19 cellular contexts compared by ENCODE assay signal in genomic region chr4:3519468-3520264, GRCh38. TPM values are rescaled to one million over a fixed set of nuclear protein-coding genes. Genes with fewer than 3 reads are reported as not detected.
"Had no signal": no experiment of that assay in that cellular context is flagged by ENCODE, and none has a peak within 500 bp of the region (broad histone marks: within the 10 kb centered on the region; RNA-seq: fewer than 3 reads in every experiment).

No MANE protein-coding gene starts in this region.

- H3K36me3 Mint-ChIP-seq: activated naive CD8-positive, alpha-beta T cell treated with anti-CD3 and anti-CD28 coated beads for 36 hours had no signal

- H3K4me1 ChIP-seq: heart right ventricle had no signal

- H3K4me3 ChIP-seq: heart right ventricle had no signal

- H3K27me3 ChIP-seq: brain microvascular endothelial cell, heart right ventricle had no signal

- H3K4me3 Mint-ChIP-seq: activated naive CD8-positive, alpha-beta T cell treated with anti-CD3 and anti-CD28 coated beads for 36 hours; activated T-helper 1 cell treated with anti-CD3 and anti-CD28 coated beads, Interleukin-12 subunit alpha, Interleukin-12 subunit beta, Interleukin-2, Interleukin-4 antibody, amounts not matched to agents 30 ng/mL and 10 ng/mL and 1 ng/mL, durations not matched to agents 14 hours and 24 hours and 36 hours; nephron; stimulated activated effector memory CD8-positive, alpha-beta T cell treated with anti-CD3 and anti-CD28 coated beads, Interleukin-12 subunit alpha, Interleukin-12 subunit beta, amount 100 ng/mL, for 72 hours had no signal

- DNase-seq: activated CD4-positive, alpha-beta T cell treated with anti-CD3 and anti-CD28 coated beads, Interleukin-2, amount 50 U/mL, for 4 hours; activated CD4-positive, CD25-positive, alpha-beta regulatory T cell treated with anti-CD3 and anti-CD28 coated beads, Interleukin-2, amount 50 U/mL, for 72 hours; activated gamma-delta T cell treated with Interleukin-2 at 50 U/mL for 16 hours; activated naive CD8-positive, alpha-beta T cell treated with anti-CD3 and anti-CD28 coated beads for 36 hours; activated T-cell treated with anti-CD3 and anti-CD28 coated beads for 4 hours; brain microvascular endothelial cell; cortex of kidney; heart right ventricle; kidney glomerular epithelial cell; mesendoderm; occipital lobe; small intestine; stimulated activated CD4-positive, alpha-beta T cell treated with anti-CD3 and anti-CD28 coated beads, Interleukin-4, amount 100 ng/mL, for 24 hours; T1000 had no signal

- H3K9me3 ChIP-seq: heart right ventricle had no signal

- ATAC-seq: heart right ventricle; stimulated activated effector memory CD8-positive, alpha-beta T cell treated with anti-CD3 and anti-CD28 coated beads, Interleukin-12 subunit alpha, Interleukin-12 subunit beta, amount 100 ng/mL, for 72 hours had no signal

- H3K4me1 Mint-ChIP-seq: activated naive CD8-positive, alpha-beta T cell treated with anti-CD3 and anti-CD28 coated beads for 36 hours; stimulated activated effector memory CD8-positive, alpha-beta T cell treated with anti-CD3 and anti-CD28 coated beads, Interleukin-12 subunit alpha, Interleukin-12 subunit beta, amount 100 ng/mL, for 72 hours had no signal

- H3K27ac Mint-ChIP-seq: activated naive CD8-positive, alpha-beta T cell treated with anti-CD3 and anti-CD28 coated beads for 36 hours; activated T-helper 1 cell treated with anti-CD3 and anti-CD28 coated beads, Interleukin-12 subunit alpha, Interleukin-12 subunit beta, Interleukin-2, Interleukin-4 antibody, amounts not matched to agents 30 ng/mL and 10 ng/mL and 1 ng/mL, durations not matched to agents 14 hours and 24 hours and 36 hours; nephron; stimulated activated effector memory CD8-positive, alpha-beta T cell treated with anti-CD3 and anti-CD28 coated beads, Interleukin-12 subunit alpha, Interleukin-12 subunit beta, amount 100 ng/mL, for 72 hours had no signal

- H3K27me3 Mint-ChIP-seq: activated naive CD8-positive, alpha-beta T cell treated with anti-CD3 and anti-CD28 coated beads for 36 hours had no signal

- H3K9me3 Mint-ChIP-seq: activated naive CD8-positive, alpha-beta T cell treated with anti-CD3 and anti-CD28 coated beads for 36 hours; activated T-helper 1 cell treated with anti-CD3 and anti-CD28 coated beads, Interleukin-12 subunit alpha, Interleukin-12 subunit beta, Interleukin-2, Interleukin-4 antibody, amounts not matched to agents 30 ng/mL and 10 ng/mL and 1 ng/mL, durations not matched to agents 14 hours and 24 hours and 36 hours; nephron; stimulated activated effector memory CD8-positive, alpha-beta T cell treated with anti-CD3 and anti-CD28 coated beads, Interleukin-12 subunit alpha, Interleukin-12 subunit beta, amount 100 ng/mL, for 72 hours had no signal

- H3K27ac ChIP-seq: brain microvascular endothelial cell, heart right ventricle had no signal

RNA-seq across cellular contexts. Expression of gene DOK7, which starts 56.6 kb away (rescaled TPM):
- total RNA-seq: activated CD8-positive, alpha-beta memory T cell treated with anti-CD3 and anti-CD28 coated beads for 36 hours; activated naive CD8-positive, alpha-beta T cell treated with anti-CD3 and anti-CD28 coated beads for 36 hours; activated T-helper 1 cell treated with anti-CD3 and anti-CD28 coated beads, Interleukin-12 subunit alpha, Interleukin-12 subunit beta, Interleukin-2, Interleukin-4 antibody, amounts not matched to agents 30 ng/mL and 10 ng/mL and 1 ng/mL, durations not matched to agents 14 hours and 24 hours and 36 hours; occipital lobe; T-helper 1 cell treated with Interleukin-12 subunit alpha and Interleukin-12 subunit beta and Interleukin-4 antibody, amounts not matched to agents 30 ng/mL and 1 ng/mL, for 36 hours had no signal
